ENCODE assay signal across 8 cellular contexts in genomic region chr1:21292991-21293536, GRCh38. TPM values are rescaled to one million over a fixed set of nuclear protein-coding genes. Genes with fewer than 3 reads are reported as not detected.
DNase-seq lines count a peak whose midpoint lies in the region; ATAC-seq and FAIRE-seq lines count a peak whose summit lies in the region.

No MANE protein-coding gene starts in this region.

- FAIRE-seq in GM19239 (lab: Jason Lieb, UNC), result no peak

- H3K4me1 Mint-ChIP-seq in activated T-cell treated with anti-CD3 and anti-CD28 coated beads, Interleukin-2, amount 50 U/mL, for 24 hours (ENCODE audit: low read depth), result peaks cover 85% of the 10 kb centered on the region
- H3K4me1 Mint-ChIP-seq in naive B cell, result peaks cover 58 to 89% (median 77%) of the 10 kb centered on the region in 3 donors

- DNase-seq in GM19239 (ENCODE audit: insufficient read length, low spot score), result peak; percentile 56
- DNase-seq in activated T-cell treated with anti-CD3 and anti-CD28 coated beads, Interleukin-2, amount 50 U/mL, for 24 hours, result peak; percentile 77
- peak; percentile 90 for DNase-seq in naive B cell
- no peak for DNase-seq in SW 1271 (lab: John Stamatoyannopoulos, UW)
- no peak for DNase-seq in NCI-H146 treated with DMSO at 0.1 percent for 48 hours (lab: John Stamatoyannopoulos, UW; ENCODE audit: unreplicated experiment)

- H3K4me3 Mint-ChIP-seq in activated T-cell treated with anti-CD3 and anti-CD28 coated beads, Interleukin-2, amount 50 U/mL, for 24 hours, result peak overlapping the region; percentile 79
- peak overlapping the region; percentile 85 to 96 (median 91) for H3K4me3 Mint-ChIP-seq in naive B cell

- peak; percentile 32 for ATAC-seq in HG03175 (IDR thresholded peaks at IDR 0.05; ENCODE audit: unreplicated experiment)
- ATAC-seq in naive B cell (ENCODE audit: low read depth in 2 of 2), result peak; percentile 34 to 39
- ATAC-seq in GM19328 (IDR thresholded peaks at IDR 0.05; ENCODE audit: unreplicated experiment), result no peak

- WGBS in urinary bladder, result 77% methylated on average over 9 of the region's 9 CpGs

- peak overlapping the region; percentile 99 for H3K27ac Mint-ChIP-seq in activated T-cell treated with anti-CD3 and anti-CD28 coated beads, Interleukin-2, amount 50 U/mL, for 24 hours
- H3K27ac Mint-ChIP-seq in naive B cell, result peak overlapping the region; percentile 99 to 100 (median 100)

- peaks cover 53% of the 10 kb centered on the region for H3K36me3 Mint-ChIP-seq in activated T-cell treated with anti-CD3 and anti-CD28 coated beads, Interleukin-2, amount 50 U/mL, for 24 hours (ENCODE audit: low read depth)
- H3K36me3 Mint-ChIP-seq in naive B cell, result no peaks in the 10 kb centered on the region

- peak overlapping the region; percentile 11 for H3K27ac ChIP-seq in urinary bladder (ENCODE audit: low read depth)

- H3K4me3 ChIP-seq in urinary bladder (ENCODE audit: low read depth, low read length), result no peak overlapping the region

- H3K9me3 Mint-ChIP-seq in activated T-cell treated with anti-CD3 and anti-CD28 coated beads, Interleukin-2, amount 50 U/mL, for 24 hours, result no peaks in the 10 kb centered on the region
- no peaks in the 10 kb centered on the region for H3K9me3 Mint-ChIP-seq in naive B cell

- no peaks in the 10 kb centered on the region for H3K36me3 ChIP-seq in urinary bladder (ENCODE audit: insufficient read depth)

- H3K4me1 ChIP-seq in urinary bladder (ENCODE audit: insufficient read depth), result peaks cover 2% of the 10 kb centered on the region

- no peaks in the 10 kb centered on the region for H3K27me3 Mint-ChIP-seq in activated T-cell treated with anti-CD3 and anti-CD28 coated beads, Interleukin-2, amount 50 U/mL, for 24 hours
- no peaks in the 10 kb centered on the region for H3K27me3 Mint-ChIP-seq in naive B cell

RNA-seq across cellular contexts. Expression of gene ECE1, which starts 2.8 kb away (rescaled TPM):
- polyA plus RNA-seq in naive B cell (ENCODE audit: low read depth in 6 of 6) (10 to 100 TPM in 5 of 6 donors, 1 to 10 TPM in 1; 6.9 to 44.5 (median 20.8) TPM), urinary bladder (121 TPM)
- 32.5 TPM for total RNA-seq in urinary bladder

Comparison
In these comparisons a context has a peak if more than half of its experiments do, and no peak if none do; other contexts are left out.
1. DNase-seq: peak in GM19239 (single experiment), activated T-cell treated with anti-CD3 and anti-CD28 coated beads, Interleukin-2, amount 50 U/mL, for 24 hours (single experiment) and naive B cell (single experiment); none in SW 1271 (0 of 2) and NCI-H146 treated with DMSO at 0.1 percent for 48 hours (single experiment).